In genomic region chr10:121531830-121532178, GRCh38 we compare ENCODE assay signal across 2 cellular contexts.
TF ChIP-seq lines count a peak whose summit lies in the region.

No MANE protein-coding gene starts in this region.

TF ChIP-seq in WTC11, 78 proteins besides CTCF, POLR2A, EP300 and RAD21:
- TF ChIP-seq RORB (CRISPR knock-in tag; IDR thresholded peaks at IDR 0.05) = no peak
- TF ChIP-seq, protein P1, sequence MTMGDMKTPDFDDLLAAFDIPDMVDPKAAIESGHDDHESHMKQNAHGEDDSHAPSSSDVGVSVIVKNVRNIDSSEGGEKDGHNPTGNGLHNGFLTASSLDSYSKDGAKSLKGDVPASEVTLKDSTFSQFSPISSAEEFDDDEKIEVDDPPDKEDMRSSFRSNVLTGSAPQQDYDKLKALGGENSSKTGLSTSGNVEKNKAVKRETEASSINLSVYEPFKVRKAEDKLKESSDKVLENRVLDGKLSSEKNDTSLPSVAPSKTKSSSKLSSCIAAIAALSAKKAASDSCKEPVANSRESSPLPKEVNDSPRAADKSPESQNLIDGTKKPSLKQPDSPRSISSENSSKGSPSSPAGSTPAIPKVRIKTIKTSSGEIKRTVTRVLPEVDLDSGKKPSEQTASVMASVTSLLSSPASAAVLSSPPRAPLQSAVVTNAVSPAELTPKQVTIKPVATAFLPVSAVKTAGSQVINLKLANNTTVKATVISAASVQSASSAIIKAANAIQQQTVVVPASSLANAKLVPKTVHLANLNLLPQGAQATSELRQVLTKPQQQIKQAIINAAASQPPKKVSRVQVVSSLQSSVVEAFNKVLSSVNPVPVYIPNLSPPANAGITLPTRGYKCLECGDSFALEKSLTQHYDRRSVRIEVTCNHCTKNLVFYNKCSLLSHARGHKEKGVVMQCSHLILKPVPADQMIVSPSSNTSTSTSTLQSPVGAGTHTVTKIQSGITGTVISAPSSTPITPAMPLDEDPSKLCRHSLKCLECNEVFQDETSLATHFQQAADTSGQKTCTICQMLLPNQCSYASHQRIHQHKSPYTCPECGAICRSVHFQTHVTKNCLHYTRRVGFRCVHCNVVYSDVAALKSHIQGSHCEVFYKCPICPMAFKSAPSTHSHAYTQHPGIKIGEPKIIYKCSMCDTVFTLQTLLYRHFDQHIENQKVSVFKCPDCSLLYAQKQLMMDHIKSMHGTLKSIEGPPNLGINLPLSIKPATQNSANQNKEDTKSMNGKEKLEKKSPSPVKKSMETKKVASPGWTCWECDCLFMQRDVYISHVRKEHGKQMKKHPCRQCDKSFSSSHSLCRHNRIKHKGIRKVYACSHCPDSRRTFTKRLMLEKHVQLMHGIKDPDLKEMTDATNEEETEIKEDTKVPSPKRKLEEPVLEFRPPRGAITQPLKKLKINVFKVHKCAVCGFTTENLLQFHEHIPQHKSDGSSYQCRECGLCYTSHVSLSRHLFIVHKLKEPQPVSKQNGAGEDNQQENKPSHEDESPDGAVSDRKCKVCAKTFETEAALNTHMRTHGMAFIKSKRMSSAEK (CRISPR knock-in tag; IDR thresholded peaks at IDR 0.05; ENCODE audit: borderline replicate concordance) = no peak
- TF ChIP-seq, protein P2, sequence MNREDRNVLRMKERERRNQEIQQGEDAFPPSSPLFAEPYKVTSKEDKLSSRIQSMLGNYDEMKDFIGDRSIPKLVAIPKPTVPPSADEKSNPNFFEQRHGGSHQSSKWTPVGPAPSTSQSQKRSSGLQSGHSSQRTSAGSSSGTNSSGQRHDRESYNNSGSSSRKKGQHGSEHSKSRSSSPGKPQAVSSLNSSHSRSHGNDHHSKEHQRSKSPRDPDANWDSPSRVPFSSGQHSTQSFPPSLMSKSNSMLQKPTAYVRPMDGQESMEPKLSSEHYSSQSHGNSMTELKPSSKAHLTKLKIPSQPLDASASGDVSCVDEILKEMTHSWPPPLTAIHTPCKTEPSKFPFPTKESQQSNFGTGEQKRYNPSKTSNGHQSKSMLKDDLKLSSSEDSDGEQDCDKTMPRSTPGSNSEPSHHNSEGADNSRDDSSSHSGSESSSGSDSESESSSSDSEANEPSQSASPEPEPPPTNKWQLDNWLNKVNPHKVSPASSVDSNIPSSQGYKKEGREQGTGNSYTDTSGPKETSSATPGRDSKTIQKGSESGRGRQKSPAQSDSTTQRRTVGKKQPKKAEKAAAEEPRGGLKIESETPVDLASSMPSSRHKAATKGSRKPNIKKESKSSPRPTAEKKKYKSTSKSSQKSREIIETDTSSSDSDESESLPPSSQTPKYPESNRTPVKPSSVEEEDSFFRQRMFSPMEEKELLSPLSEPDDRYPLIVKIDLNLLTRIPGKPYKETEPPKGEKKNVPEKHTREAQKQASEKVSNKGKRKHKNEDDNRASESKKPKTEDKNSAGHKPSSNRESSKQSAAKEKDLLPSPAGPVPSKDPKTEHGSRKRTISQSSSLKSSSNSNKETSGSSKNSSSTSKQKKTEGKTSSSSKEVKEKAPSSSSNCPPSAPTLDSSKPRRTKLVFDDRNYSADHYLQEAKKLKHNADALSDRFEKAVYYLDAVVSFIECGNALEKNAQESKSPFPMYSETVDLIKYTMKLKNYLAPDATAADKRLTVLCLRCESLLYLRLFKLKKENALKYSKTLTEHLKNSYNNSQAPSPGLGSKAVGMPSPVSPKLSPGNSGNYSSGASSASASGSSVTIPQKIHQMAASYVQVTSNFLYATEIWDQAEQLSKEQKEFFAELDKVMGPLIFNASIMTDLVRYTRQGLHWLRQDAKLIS (CRISPR knock-in tag; IDR thresholded peaks at IDR 0.05; ENCODE audit: borderline replicate concordance) = no peak
TF ChIP-seq in WTC11: peak in this region for 0.

TF ChIP-seq in H1, 55 proteins besides CTCF, POLR2A, EP300 and RAD21:
- TF ChIP-seq CEBPB (IDR thresholded peaks at IDR 0.05; ENCODE audit: low read depth, low read length) (peak; percentile 81), CBX5 (IDR thresholded peaks at IDR 0.05; ENCODE audit: low read depth, low read length) (no peak)
